8 cellular contexts compared by ENCODE assay signal in genomic region chr21:32412162-32412997, GRCh38. TPM values are rescaled to one million over a fixed set of nuclear protein-coding genes. Genes with fewer than 3 reads are reported as not detected.
DNase-seq lines count a peak whose midpoint lies in the region; ATAC-seq and TF ChIP-seq lines count a peak whose summit lies in the region.

A gene with protein sequence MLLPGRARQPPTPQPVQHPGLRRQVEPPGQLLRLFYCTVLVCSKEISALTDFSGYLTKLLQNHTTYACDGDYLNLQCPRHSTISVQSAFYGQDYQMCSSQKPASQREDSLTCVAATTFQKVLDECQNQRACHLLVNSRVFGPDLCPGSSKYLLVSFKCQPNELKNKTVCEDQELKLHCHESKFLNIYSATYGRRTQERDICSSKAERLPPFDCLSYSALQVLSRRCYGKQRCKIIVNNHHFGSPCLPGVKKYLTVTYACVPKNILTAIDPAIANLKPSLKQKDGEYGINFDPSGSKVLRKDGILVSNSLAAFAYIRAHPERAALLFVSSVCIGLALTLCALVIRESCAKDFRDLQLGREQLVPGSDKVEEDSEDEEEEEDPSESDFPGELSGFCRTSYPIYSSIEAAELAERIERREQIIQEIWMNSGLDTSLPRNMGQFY (plus strand): TSS chr21:32412706. CDS start chr21:32412854, 148 bp downstream.

- H3K27ac ChIP-seq in testis = peak within 1 kb of the TSS; percentile 97 to 98

- TF ChIP-seq POLR2A in testis (IDR thresholded peaks at IDR 0.05) = no peak

- H3K9me3 Mint-ChIP-seq in activated naive CD8-positive, alpha-beta T cell treated with anti-CD3 and anti-CD28 coated beads for 36 hours = peaks cover 5% of the 10 kb centered on the region
- H3K9me3 Mint-ChIP-seq in osteocyte (ENCODE audit: unreplicated experiment) = no peaks in the 10 kb centered on the region

- TF ChIP-seq CTCF in osteocyte (IDR thresholded peaks at IDR 0.05) (peak; percentile 14), testis (IDR thresholded peaks at IDR 0.05) (no peak)

- no peaks in the 10 kb centered on the region for H3K27me3 ChIP-seq in testis

- intact Hi-C loops in head of caudate nucleus (cut with DNase I) (loop anchor here (5.0 to 10.0 kb wide), 2 partner anchors 52 to 190 kb away; no protein-coding TSS in a partner anchor), testis (cut with DNase I; ENCODE audit: low total_unique reads) (loop anchor here (5.0 kb wide), 1 partner anchor 45 kb away; no protein-coding TSS in a partner anchor)

- H3K27ac Mint-ChIP-seq in activated naive CD8-positive, alpha-beta T cell treated with anti-CD3 and anti-CD28 coated beads for 36 hours = peak within 1 kb of the TSS; percentile 97
- peak within 1 kb of the TSS; percentile 4 for H3K27ac Mint-ChIP-seq in osteocyte (ENCODE audit: unreplicated experiment)

- no peaks in the 10 kb centered on the region for H3K27me3 Mint-ChIP-seq in activated naive CD8-positive, alpha-beta T cell treated with anti-CD3 and anti-CD28 coated beads for 36 hours
- peaks cover 34% of the 10 kb centered on the region for H3K27me3 Mint-ChIP-seq in osteocyte (ENCODE audit: unreplicated experiment)

- DNase-seq in HCEC 1CT (peak; percentile 29), head of caudate nucleus (peak in 40 of 42 donors; percentile 28 to 77 (median 61)), osteocyte (ENCODE audit: extremely low spot score, unreplicated experiment) (no peak), testis (peak; percentile 60)
- DNase-seq in activated naive CD8-positive, alpha-beta T cell treated with anti-CD3 and anti-CD28 coated beads for 36 hours = peak; percentile 81

- ATAC-seq in SK-N-SH treated with all-trans-retinoic acid at 6 μM for 48 hours = peak; percentile 61
- ATAC-seq in HG02571 (IDR thresholded peaks at IDR 0.05; ENCODE audit: unreplicated experiment) = no peak
- ATAC-seq in GM21786 (IDR thresholded peaks at IDR 0.05; ENCODE audit: unreplicated experiment) = no peak

- H3K4me1 ChIP-seq in testis = peaks cover 40% of the 10 kb centered on the region

- peaks cover 39% of the 10 kb centered on the region for H3K4me1 Mint-ChIP-seq in activated naive CD8-positive, alpha-beta T cell treated with anti-CD3 and anti-CD28 coated beads for 36 hours
- H3K4me1 Mint-ChIP-seq in osteocyte (ENCODE audit: unreplicated experiment) = peaks cover 22% of the 10 kb centered on the region

- H3K36me3 ChIP-seq in testis (ENCODE audit: low read depth, missing control alignments) = no peaks in the 10 kb centered on the region

- peak within 1 kb of the TSS; percentile 70 to 87 for H3K4me3 ChIP-seq in testis

- peaks cover 16% of the 10 kb centered on the region for H3K36me3 Mint-ChIP-seq in activated naive CD8-positive, alpha-beta T cell treated with anti-CD3 and anti-CD28 coated beads for 36 hours
- H3K36me3 Mint-ChIP-seq in osteocyte (ENCODE audit: unreplicated experiment) = no peaks in the 10 kb centered on the region

- peak within 1 kb of the TSS; percentile 94 for H3K4me3 Mint-ChIP-seq in activated naive CD8-positive, alpha-beta T cell treated with anti-CD3 and anti-CD28 coated beads for 36 hours
- H3K4me3 Mint-ChIP-seq in osteocyte (ENCODE audit: unreplicated experiment) = peak within 1 kb of the TSS; percentile 80

- WGBS in testis, 2 donors = 2% methylated on average over 33 of the region's 103 CpGs; no CpG with 5 or more reads in 1 of the 2 donors

- H3K9me3 ChIP-seq in testis = no peaks in the 10 kb centered on the region

TF ChIP-seq in SK-N-SH treated with all-trans-retinoic acid at 6 μM for 48 hours, 23 proteins besides CTCF, POLR2A, EP300 and RAD21:
- TF ChIP-seq TCF4 (CRISPR knock-in tag; IDR thresholded peaks at IDR 0.05; ENCODE audit: borderline replicate concordance) (no peak), CSDC2 (CRISPR knock-in tag; IDR thresholded peaks at IDR 0.05) (no peak), GLIS3 (CRISPR knock-in tag; IDR thresholded peaks at IDR 0.05) (no peak), ESRRG (CRISPR knock-in tag; IDR thresholded peaks at IDR 0.05) (no peak), ARNTL (CRISPR knock-in tag; IDR thresholded peaks at IDR 0.05; ENCODE audit: borderline replicate concordance, low read depth) (no peak), PPARA (CRISPR knock-in tag; IDR thresholded peaks at IDR 0.05; ENCODE audit: borderline replicate concordance) (no peak)

RNA-seq across cellular contexts. Expression of the gene that starts here (rescaled TPM):
- total RNA-seq in activated naive CD8-positive, alpha-beta T cell treated with anti-CD3 and anti-CD28 coated beads for 36 hours = 10 to 100 TPM; 10.9 to 12.5 TPM
- 3.0 and 3.2 TPM in 2 replicates for total RNA-seq in osteocyte
- total RNA-seq in testis = 10 to 100 TPM; 28.4 to 44.2 TPM
- 47.0 TPM for polyA plus RNA-seq in testis (ENCODE audit: insufficient read depth, low read depth, low replicate concordance)
